ENCODE assay signal across 17 cellular contexts in genomic region chr7:30263090-30263710, GRCh38.
"Had no signal": no experiment of that assay in that cellular context is flagged by ENCODE, and none has a peak within 500 bp of the region (broad histone marks: within the 10 kb centered on the region; RNA-seq: fewer than 3 reads in every experiment).

No MANE protein-coding gene starts in this region.

- FAIRE-seq: TTC549 had no signal

- H3K36me3 Mint-ChIP-seq: activated naive CD8-positive, alpha-beta T cell treated with anti-CD3 and anti-CD28 coated beads, Interleukin-2, amount 10 ng/mL, durations not matched to agents 7 days and 5 days; type B pancreatic cell had no signal

- H3K9me3 Mint-ChIP-seq: activated naive CD8-positive, alpha-beta T cell treated with anti-CD3 and anti-CD28 coated beads, Interleukin-2, amount 10 ng/mL, durations not matched to agents 7 days and 5 days; nephron progenitor cell; stimulated activated naive CD8-positive, alpha-beta T cell treated with anti-CD3 and anti-CD28 coated beads, Interleukin-15, amount 100 ng/mL, for 72 hours; type B pancreatic cell had no signal

- H3K4me3 Mint-ChIP-seq: activated CD4-positive, alpha-beta T cell treated with anti-CD3 and anti-CD28 coated beads, Interleukin-2, amount 10 ng/mL, durations not matched to agents 24 days and 14 days; activated naive CD8-positive, alpha-beta T cell treated with anti-CD3 and anti-CD28 coated beads, Interleukin-2, amount 10 ng/mL, durations not matched to agents 7 days and 5 days; nephron progenitor cell; stimulated activated naive CD8-positive, alpha-beta T cell treated with anti-CD3 and anti-CD28 coated beads, Interleukin-15, amount 100 ng/mL, for 72 hours; type B pancreatic cell had no signal

- H3K4me1 Mint-ChIP-seq: activated CD4-positive, alpha-beta T cell treated with anti-CD3 and anti-CD28 coated beads, Interleukin-2, amount 10 ng/mL, durations not matched to agents 24 days and 14 days; nephron progenitor cell; stimulated activated naive CD8-positive, alpha-beta T cell treated with anti-CD3 and anti-CD28 coated beads, Interleukin-15, amount 100 ng/mL, for 72 hours had no signal

- H3K27ac Mint-ChIP-seq: activated CD4-positive, alpha-beta T cell treated with anti-CD3 and anti-CD28 coated beads, Interleukin-2, amount 10 ng/mL, durations not matched to agents 24 days and 14 days; activated naive CD8-positive, alpha-beta T cell treated with anti-CD3 and anti-CD28 coated beads, Interleukin-2, amount 10 ng/mL, durations not matched to agents 7 days and 5 days; nephron progenitor cell; stimulated activated naive CD8-positive, alpha-beta T cell treated with anti-CD3 and anti-CD28 coated beads, Interleukin-15, amount 100 ng/mL, for 72 hours; type B pancreatic cell had no signal

- DNase-seq: activated CD4-positive, alpha-beta T cell treated with anti-CD3 and anti-CD28 coated beads, Interleukin-2, amount 10 ng/mL, durations not matched to agents 24 days and 14 days; activated CD4-positive, CD25-positive, alpha-beta regulatory T cell; activated CD8-positive, alpha-beta memory T cell treated with anti-CD3 and anti-CD28 coated beads, Interleukin-2, amount 50 U/mL, for 48 hours; activated gamma-delta T cell treated with Interleukin-2 at 50 U/mL for 16 hours; activated naive CD8-positive, alpha-beta T cell treated with anti-CD3 and anti-CD28 coated beads, Interleukin-2, amount 10 ng/mL, durations not matched to agents 7 days and 5 days; anterior cingulate cortex; effector CD8-positive, alpha-beta T cell; foreskin melanocyte; head of caudate nucleus; mammary epithelial cell; nephron progenitor cell; stimulated activated CD4-positive, alpha-beta T cell treated with anti-CD3 and anti-CD28 coated beads, Interleukin-1b, Interleukin-23, amount 100 ng/mL, for 48 hours; stimulated activated naive CD8-positive, alpha-beta T cell treated with anti-CD3 and anti-CD28 coated beads, Interleukin-15, amount 100 ng/mL, for 72 hours; T-helper 2 cell had no signal

- H3K27me3 Mint-ChIP-seq: type B pancreatic cell had no signal

- ATAC-seq: sciatic nerve; stimulated activated naive CD8-positive, alpha-beta T cell treated with anti-CD3 and anti-CD28 coated beads, Interleukin-15, amount 100 ng/mL, for 72 hours had no signal
